Comparison of ENCODE assay signal across 16 cellular contexts in genomic region chr20:62667530-62668440, GRCh38. TPM values are rescaled to one million over a fixed set of nuclear protein-coding genes. Genes with fewer than 3 reads are reported as not detected.
A peak's percentile ranks its signal among the peaks of the same experiment; 100 is the strongest.
DNase-seq lines count a peak whose midpoint lies in the region; ATAC-seq and TF ChIP-seq lines count a peak whose summit lies in the region.
"Had no signal": no experiment of that assay in that cellular context is flagged by ENCODE, and none has a peak within 500 bp of the region (broad histone marks: within the 10 kb centered on the region; RNA-seq: fewer than 3 reads in every experiment).

No MANE protein-coding gene starts in this region.

- intact Hi-C loops in left colon (cut with DNase I, micrococcal nuclease) = loop anchor here (5.0 to 10.0 kb wide), 2 partner anchors 117 to 125 kb away; no protein-coding TSS in a partner anchor

- H3K27ac ChIP-seq in VCaP (peak overlapping the region; percentile 78), substantia nigra (ENCODE audit: low read depth, low read length, poor library complexity, severe bottlenecking) (peak overlapping the region; percentile 58)
- H3K27ac ChIP-seq: 22Rv1, KMS-11, psoas muscle had no signal

- peak; percentile 44 for DNase-seq in NCI-H748 (lab: John Stamatoyannopoulos, UW; ENCODE audit: unreplicated experiment)
- DNase-seq in NCI-H748 treated with DMSO at 0.1 percent for 48 hours (lab: John Stamatoyannopoulos, UW) = no peak
- DNase-seq in left colon = no peak
- DNase-seq in substantia nigra (lab: John Stamatoyannopoulos, UW) = peak in 7 of 49 donors; percentile 2 to 22 (median 16)
- DNase-seq in chondrocyte (ENCODE audit: low spot score) = no peak
- DNase-seq in NCI-H1417 treated with DMSO at 0.1 percent for 48 hours (lab: John Stamatoyannopoulos, UW) = no peak
- DNase-seq: activated CD8-positive, alpha-beta memory T cell treated with anti-CD3 and anti-CD28 coated beads, Interleukin-2, amount 10 ng/mL, durations not matched to agents 7 days and 5 days had no signal

- H3K4me3 Mint-ChIP-seq in chondrocyte (ENCODE audit: unreplicated experiment) = no peak overlapping the region
- H3K4me3 Mint-ChIP-seq: activated CD8-positive, alpha-beta memory T cell treated with anti-CD3 and anti-CD28 coated beads, Interleukin-2, amount 10 ng/mL, durations not matched to agents 7 days and 5 days; activated T-cell treated with anti-CD3 and anti-CD28 coated beads, Interleukin-2, amount 50 U/mL, for 72 hours; immature natural killer cell; T-helper 1 cell treated with Interleukin-12 subunit alpha and Interleukin-12 subunit beta and Interleukin-4 antibody, amounts not matched to agents 30 μg/mL and 1 μg/mL, for 36 hours had no signal

- peaks cover 11% of the 10 kb centered on the region for H3K4me1 Mint-ChIP-seq in chondrocyte (ENCODE audit: low read depth)
- H3K4me1 Mint-ChIP-seq: immature natural killer cell had no signal

- no peak for TF ChIP-seq CTCF in VCaP (conservative IDR thresholded peaks at IDR 0.05)
- TF ChIP-seq CTCF in chondrocyte (IDR thresholded peaks at IDR 0.05) = no peak

- peaks cover 35% of the 10 kb centered on the region for H3K27me3 Mint-ChIP-seq in chondrocyte (ENCODE audit: low read depth)
- H3K27me3 Mint-ChIP-seq: activated CD8-positive, alpha-beta memory T cell treated with anti-CD3 and anti-CD28 coated beads, Interleukin-2, amount 10 ng/mL, durations not matched to agents 7 days and 5 days had no signal

- H3K36me3 Mint-ChIP-seq in chondrocyte (ENCODE audit: low read depth) = no peaks in the 10 kb centered on the region
- H3K36me3 Mint-ChIP-seq: immature natural killer cell had no signal

- H3K9me3 Mint-ChIP-seq in chondrocyte (ENCODE audit: low read depth) = no peaks in the 10 kb centered on the region
- H3K9me3 Mint-ChIP-seq: activated T-cell treated with anti-CD3 and anti-CD28 coated beads, Interleukin-2, amount 50 U/mL, for 72 hours; immature natural killer cell; T-helper 1 cell treated with Interleukin-12 subunit alpha and Interleukin-12 subunit beta and Interleukin-4 antibody, amounts not matched to agents 30 μg/mL and 1 μg/mL, for 36 hours had no signal

- ATAC-seq in left colon (peak; percentile 14), HG03460 (IDR thresholded peaks at IDR 0.05; ENCODE audit: unreplicated experiment) (no peak)
- ATAC-seq: activated CD8-positive, alpha-beta memory T cell treated with anti-CD3 and anti-CD28 coated beads, Interleukin-2, amount 10 ng/mL, durations not matched to agents 7 days and 5 days had no signal

- no peak overlapping the region for H3K27ac Mint-ChIP-seq in chondrocyte (ENCODE audit: unreplicated experiment)
- H3K27ac Mint-ChIP-seq: activated CD8-positive, alpha-beta memory T cell treated with anti-CD3 and anti-CD28 coated beads, Interleukin-2, amount 10 ng/mL, durations not matched to agents 7 days and 5 days; activated T-cell treated with anti-CD3 and anti-CD28 coated beads, Interleukin-2, amount 50 U/mL, for 72 hours; T-helper 1 cell treated with Interleukin-12 subunit alpha and Interleukin-12 subunit beta and Interleukin-4 antibody, amounts not matched to agents 30 μg/mL and 1 μg/mL, for 36 hours had no signal

RNA-seq across cellular contexts. Expression of gene SLCO4A1, which starts 25.5 kb away (rescaled TPM):
- total RNA-seq in left colon (10 to 100 TPM; 15.0 to 22.2 TPM), chondrocyte (not detected in 3 replicates)

RNA-seq across cellular contexts. Expression of gene NTSR1, which starts 40.9 kb away (rescaled TPM):
- 1 to 10 TPM in 1 of 2 donors, not detected in 1; 2.3 TPM for total RNA-seq in left colon
- 0.10 TPM in 1 of 3 replicates, not detected in the others for total RNA-seq in chondrocyte
- total RNA-seq: activated CD8-positive, alpha-beta memory T cell treated with anti-CD3 and anti-CD28 coated beads, Interleukin-2, amount 10 ng/mL, durations not matched to agents 7 days and 5 days; activated T-cell treated with anti-CD3 and anti-CD28 coated beads, Interleukin-2, amount 50 U/mL, for 72 hours; H4 had no signal

Comparison
In these comparisons a context has a peak if more than half of its experiments do, and no peak if none do; other contexts are left out.
1. RNA of gene SLCO4A1, which starts 25.5 kb away (total RNA-seq): 15.0 to 22.2 TPM in left colon; not detected in chondrocyte; every median in the first group is over 10 times any median in the second.